1 cellular context compared by ENCODE assay signal in the genomic region with DNA sequence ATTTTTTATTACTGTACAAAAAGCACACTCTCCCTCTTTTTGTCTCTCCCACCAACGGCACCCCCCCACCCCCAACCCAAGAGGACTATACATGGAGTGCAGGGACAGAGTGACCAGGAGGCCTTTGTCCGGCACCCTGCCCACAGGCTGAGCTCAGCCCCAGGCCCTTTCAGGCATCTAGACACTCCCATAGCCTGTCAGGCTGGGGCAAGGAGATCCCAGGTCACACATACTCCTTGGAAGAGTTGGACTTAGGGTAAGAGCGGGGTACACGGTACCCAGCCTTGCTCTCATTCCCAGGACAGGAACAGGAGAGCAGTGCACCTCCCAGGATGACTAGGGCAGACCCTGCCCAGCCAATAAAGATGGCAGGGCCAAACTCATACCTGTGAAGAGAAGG.
TF ChIP-seq lines count a peak whose summit lies in the region.

No MANE protein-coding gene starts in this region.

TF ChIP-seq in liver, 16 proteins besides CTCF, POLR2A, EP300 and RAD21 (continued from another document):
- TF ChIP-seq, protein P1, sequence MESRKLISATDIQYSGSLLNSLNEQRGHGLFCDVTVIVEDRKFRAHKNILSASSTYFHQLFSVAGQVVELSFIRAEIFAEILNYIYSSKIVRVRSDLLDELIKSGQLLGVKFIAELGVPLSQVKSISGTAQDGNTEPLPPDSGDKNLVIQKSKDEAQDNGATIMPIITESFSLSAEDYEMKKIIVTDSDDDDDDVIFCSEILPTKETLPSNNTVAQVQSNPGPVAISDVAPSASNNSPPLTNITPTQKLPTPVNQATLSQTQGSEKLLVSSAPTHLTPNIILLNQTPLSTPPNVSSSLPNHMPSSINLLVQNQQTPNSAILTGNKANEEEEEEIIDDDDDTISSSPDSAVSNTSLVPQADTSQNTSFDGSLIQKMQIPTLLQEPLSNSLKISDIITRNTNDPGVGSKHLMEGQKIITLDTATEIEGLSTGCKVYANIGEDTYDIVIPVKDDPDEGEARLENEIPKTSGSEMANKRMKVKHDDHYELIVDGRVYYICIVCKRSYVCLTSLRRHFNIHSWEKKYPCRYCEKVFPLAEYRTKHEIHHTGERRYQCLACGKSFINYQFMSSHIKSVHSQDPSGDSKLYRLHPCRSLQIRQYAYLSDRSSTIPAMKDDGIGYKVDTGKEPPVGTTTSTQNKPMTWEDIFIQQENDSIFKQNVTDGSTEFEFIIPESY (IDR thresholded peaks at IDR 0.05), result no peak
- TF ChIP-seq GABPA (IDR thresholded peaks at IDR 0.05 in 1 of 2, conservative IDR thresholded peaks at IDR 0.05 in 1 of 2) (no peak), NR2F2 (IDR thresholded peaks at IDR 0.05) (no peak), SP1 (IDR thresholded peaks at IDR 0.05) (no peak), YY1 (IDR thresholded peaks at IDR 0.05) (no peak), HNF4A (conservative IDR thresholded peaks at IDR 0.05) (no peak), JUND (IDR thresholded peaks at IDR 0.05) (no peak)
